13 cellular contexts compared by ENCODE assay signal in genomic region chr17:4942760-4943508, GRCh38. TPM values are rescaled to one million over a fixed set of nuclear protein-coding genes. Genes with fewer than 3 reads are reported as not detected.
DNase-seq lines count a peak whose midpoint lies in the region; ATAC-seq and TF ChIP-seq lines count a peak whose summit lies in the region.
"Had no signal": no experiment of that assay in that cellular context is flagged by ENCODE, and none has a peak within 500 bp of the region (broad histone marks: within the 10 kb centered on the region; RNA-seq: fewer than 3 reads in every experiment).

No MANE protein-coding gene starts in this region.

- peak overlapping the region; percentile 92 for H3K4me3 Mint-ChIP-seq in activated naive CD4-positive, alpha-beta T cell treated with anti-CD3 and anti-CD28 coated beads, Interleukin-2, amount 10 ng/mL, durations not matched to agents 7 days and 5 days
- peak overlapping the region; percentile 96 for H3K4me3 Mint-ChIP-seq in activated CD4-positive, alpha-beta memory T cell treated with anti-CD3 and anti-CD28 coated beads, Interleukin-2, amount 10 ng/mL, durations not matched to agents 7 days and 5 days
- no peak overlapping the region for H3K4me3 Mint-ChIP-seq in glutamatergic neuron (ENCODE audit: unreplicated experiment)

- ATAC-seq in GM21717 (IDR thresholded peaks at IDR 0.05; ENCODE audit: unreplicated experiment), result no peak
- ATAC-seq: right cardiac atrium had no signal

- H3K4me1 ChIP-seq in subcutaneous abdominal adipose tissue (ENCODE audit: control insufficient read depth in 5 of 5, insufficient read depth in 5 of 5, low read length in 5 of 5), result peaks cover 14 to 73% (median 60%) of the 10 kb centered on the region in 5 donors

- peaks cover 59% of the 10 kb centered on the region for H3K4me1 Mint-ChIP-seq in activated naive CD4-positive, alpha-beta T cell treated with anti-CD3 and anti-CD28 coated beads, Interleukin-2, amount 10 ng/mL, durations not matched to agents 7 days and 5 days
- H3K4me1 Mint-ChIP-seq in activated CD4-positive, alpha-beta memory T cell treated with anti-CD3 and anti-CD28 coated beads, Interleukin-2, amount 10 ng/mL, durations not matched to agents 7 days and 5 days, result peaks cover 57% of the 10 kb centered on the region
- peaks cover 27% of the 10 kb centered on the region for H3K4me1 Mint-ChIP-seq in glutamatergic neuron (ENCODE audit: low read depth, unreplicated experiment)

- no peak for TF ChIP-seq CTCF in glutamatergic neuron (IDR thresholded peaks at IDR 0.05; ENCODE audit: partially characterized antibody, unreplicated experiment)

- POLR2A ChIA-PET in activated CD4-positive, alpha-beta memory T cell treated with anti-CD3 and anti-CD28 coated beads, Interleukin-2, amount 10 ng/mL, durations not matched to agents 7 days and 5 days (lab: Charles Lee), result interaction anchor here (1.7 to 20.7 kb wide), 5 partner anchors 11 to 231 kb away, joined by 4 to 711 read pairs (median 122); partner anchors contain the start of genes CAMTA2, ENO3, INCA1 and KIF1C

- no peak for DNase-seq in activated naive CD4-positive, alpha-beta T cell treated with anti-CD3 and anti-CD28 coated beads, Interleukin-2, amount 10 ng/mL, durations not matched to agents 7 days and 5 days
- no peak for DNase-seq in activated naive CD4-positive, alpha-beta T cell treated with anti-CD3 and anti-CD28 coated beads, Interleukin-2, amount 50 U/mL, for 16 hours
- no peak for DNase-seq in activated CD4-positive, alpha-beta memory T cell treated with anti-CD3 and anti-CD28 coated beads, Interleukin-2, amount 10 ng/mL, durations not matched to agents 7 days and 5 days
- DNase-seq in glutamatergic neuron, result no peak
- DNase-seq in stimulated activated CD4-positive, alpha-beta T cell treated with anti-CD3 and anti-CD28 coated beads, Interleukin-4, amount 100 ng/mL, for 4 hours, result no peak
- no peak for DNase-seq in amygdala (lab: John Stamatoyannopoulos, UW)
- DNase-seq: AML-193, IMR-90 had no signal

- peaks cover 80% of the 10 kb centered on the region for H3K36me3 Mint-ChIP-seq in activated naive CD4-positive, alpha-beta T cell treated with anti-CD3 and anti-CD28 coated beads, Interleukin-2, amount 10 ng/mL, durations not matched to agents 7 days and 5 days
- H3K36me3 Mint-ChIP-seq in activated CD4-positive, alpha-beta memory T cell treated with anti-CD3 and anti-CD28 coated beads, Interleukin-2, amount 10 ng/mL, durations not matched to agents 7 days and 5 days (ENCODE audit: low read depth), result peaks cover 90% of the 10 kb centered on the region
- peaks cover 5% of the 10 kb centered on the region for H3K36me3 Mint-ChIP-seq in glutamatergic neuron (ENCODE audit: unreplicated experiment)

- H3K27ac Mint-ChIP-seq in activated naive CD4-positive, alpha-beta T cell treated with anti-CD3 and anti-CD28 coated beads, Interleukin-2, amount 10 ng/mL, durations not matched to agents 7 days and 5 days, result peak overlapping the region; percentile 98
- peak overlapping the region; percentile 100 for H3K27ac Mint-ChIP-seq in activated CD4-positive, alpha-beta memory T cell treated with anti-CD3 and anti-CD28 coated beads, Interleukin-2, amount 10 ng/mL, durations not matched to agents 7 days and 5 days
- peak overlapping the region; percentile 43 for H3K27ac Mint-ChIP-seq in glutamatergic neuron (ENCODE audit: unreplicated experiment)

- peaks cover 0 to 55% (median 51%) of the 10 kb centered on the region in 5 donors for H3K36me3 ChIP-seq in subcutaneous abdominal adipose tissue (ENCODE audit: control insufficient read depth in 5 of 5, insufficient read depth in 5 of 5, low read length in 5 of 5)

- CTCF ChIA-PET in activated naive CD4-positive, alpha-beta T cell treated with anti-CD3 and anti-CD28 coated beads, Interleukin-2, amount 10 ng/mL, durations not matched to agents 7 days and 5 days (lab: Charles Lee), result interaction anchor here (1.0 kb wide), 1 partner anchor 30 kb away, joined by 4 read pairs; no protein-coding TSS in a partner anchor
- CTCF ChIA-PET in activated CD4-positive, alpha-beta memory T cell treated with anti-CD3 and anti-CD28 coated beads, Interleukin-2, amount 10 ng/mL, durations not matched to agents 7 days and 5 days (lab: Charles Lee), result interaction anchor here (1.1 kb wide), 1 partner anchor 40 kb away, joined by 3 read pairs; the partner anchor contains the start of gene CHRNE

- peaks cover 4% of the 10 kb centered on the region for H3K27me3 Mint-ChIP-seq in activated naive CD4-positive, alpha-beta T cell treated with anti-CD3 and anti-CD28 coated beads, Interleukin-2, amount 10 ng/mL, durations not matched to agents 7 days and 5 days
- no peaks in the 10 kb centered on the region for H3K27me3 Mint-ChIP-seq in activated CD4-positive, alpha-beta memory T cell treated with anti-CD3 and anti-CD28 coated beads, Interleukin-2, amount 10 ng/mL, durations not matched to agents 7 days and 5 days
- peaks cover 16% of the 10 kb centered on the region for H3K27me3 Mint-ChIP-seq in glutamatergic neuron (ENCODE audit: unreplicated experiment)

- H3K9me3 ChIP-seq in subcutaneous abdominal adipose tissue (ENCODE audit: control insufficient read depth in 5 of 5, low read length in 5 of 5), result no peaks in the 10 kb centered on the region

- peak overlapping the region; percentile 96 for H3K27ac ChIP-seq in subcutaneous abdominal adipose tissue (ENCODE audit: low read depth, low read length)

- no peaks in the 10 kb centered on the region for H3K27me3 ChIP-seq in subcutaneous abdominal adipose tissue (ENCODE audit: control insufficient read depth in 5 of 5, insufficient read depth in 4 of 5, low read length in 5 of 5)

- no peak overlapping the region for H3K4me3 ChIP-seq in subcutaneous abdominal adipose tissue (ENCODE audit: low read depth in 1 of 5, low read length in 5 of 5)

- no peaks in the 10 kb centered on the region for H3K9me3 Mint-ChIP-seq in activated naive CD4-positive, alpha-beta T cell treated with anti-CD3 and anti-CD28 coated beads, Interleukin-2, amount 10 ng/mL, durations not matched to agents 7 days and 5 days
- no peaks in the 10 kb centered on the region for H3K9me3 Mint-ChIP-seq in activated CD4-positive, alpha-beta memory T cell treated with anti-CD3 and anti-CD28 coated beads, Interleukin-2, amount 10 ng/mL, durations not matched to agents 7 days and 5 days
- H3K9me3 Mint-ChIP-seq in glutamatergic neuron (ENCODE audit: unreplicated experiment), result peaks cover 10% of the 10 kb centered on the region

- peak overlapping the region in 4 of 5 donors; percentile 26 to 52 (median 34) for H3K9ac ChIP-seq in subcutaneous abdominal adipose tissue (ENCODE audit: low read length in 5 of 5)

RNA-seq across cellular contexts. Expression of gene RNF167, which starts 2.9 kb away (rescaled TPM):
- 100 to 1,000 TPM; 249 to 261 TPM for total RNA-seq in activated CD4-positive, alpha-beta memory T cell treated with anti-CD3 and anti-CD28 coated beads, Interleukin-2, amount 10 ng/mL, durations not matched to agents 7 days and 5 days
- 96.1 TPM for total RNA-seq in glutamatergic neuron (ENCODE audit: unreplicated experiment)

RNA-seq across cellular contexts. Expression of gene SLC25A11, which starts 3.1 kb away (rescaled TPM):
- 10 to 100 TPM; 62.8 to 71.0 TPM for total RNA-seq in activated CD4-positive, alpha-beta memory T cell treated with anti-CD3 and anti-CD28 coated beads, Interleukin-2, amount 10 ng/mL, durations not matched to agents 7 days and 5 days
- 72.2 TPM for total RNA-seq in glutamatergic neuron (ENCODE audit: unreplicated experiment)

RNA-seq across cellular contexts. Expression of gene PFN1, which starts 5.4 kb away (rescaled TPM):
- total RNA-seq in activated CD4-positive, alpha-beta memory T cell treated with anti-CD3 and anti-CD28 coated beads, Interleukin-2, amount 10 ng/mL, durations not matched to agents 7 days and 5 days, result 1,000 to 10,000 TPM; 2,149 to 2,220 TPM
- 356 TPM for total RNA-seq in glutamatergic neuron (ENCODE audit: unreplicated experiment)

RNA-seq across cellular contexts. Expression of gene ENO3, which starts 8.0 kb away (rescaled TPM):
- total RNA-seq in activated CD4-positive, alpha-beta memory T cell treated with anti-CD3 and anti-CD28 coated beads, Interleukin-2, amount 10 ng/mL, durations not matched to agents 7 days and 5 days, result 10 to 100 TPM; 26.8 to 33.0 TPM
- 62.1 TPM for total RNA-seq in glutamatergic neuron (ENCODE audit: unreplicated experiment)

RNA-seq across cellular contexts. Expression of gene GP1BA, which starts 10.9 kb away (rescaled TPM):
- not detected for total RNA-seq in activated CD4-positive, alpha-beta memory T cell treated with anti-CD3 and anti-CD28 coated beads, Interleukin-2, amount 10 ng/mL, durations not matched to agents 7 days and 5 days
- total RNA-seq in glutamatergic neuron (ENCODE audit: unreplicated experiment), result 0.47 TPM
- total RNA-seq: bronchial epithelial cell, frontal cortex, IMR-90 had no signal

Comparison
In these comparisons a context has a peak if more than half of its experiments do, and no peak if none do; other contexts are left out.
1. H3K27ac Mint-ChIP-seq: peak in every context shown above with its lines; median percentile 100 in activated CD4-positive, alpha-beta memory T cell treated with anti-CD3 and anti-CD28 coated beads, Interleukin-2, amount 10 ng/mL, durations not matched to agents 7 days and 5 days; 98 in activated naive CD4-positive, alpha-beta T cell treated with anti-CD3 and anti-CD28 coated beads, Interleukin-2, amount 10 ng/mL, durations not matched to agents 7 days and 5 days; 43 in glutamatergic neuron.